Comparison of ENCODE assay signal across 19 cellular contexts in genomic region chr7:133987582-133987981, GRCh38.
"Had no signal": no experiment of that assay in that cellular context is flagged by ENCODE, and none has a peak within 500 bp of the region (broad histone marks: within the 10 kb centered on the region; RNA-seq: fewer than 3 reads in every experiment).

No MANE protein-coding gene starts in this region.

- DNase-seq: KBM-7; MV-4-11; NCI-H1048; NCI-H1436; NCI-H1694 treated with DMSO at 0.1 percent for 48 hours; NCI-H2029; NCI-H2081 treated with DMSO at 0.1 percent for 48 hours; NCI-H2171 treated with DMSO at 0.1 percent for 48 hours; NCI-H226; NCI-H446; NCI-H510A; NCI-H526 treated with DMSO at 0.1 percent for 48 hours; NCI-H748 treated with DMSO at 0.1 percent for 48 hours; NK-92 treated with Interleukin-12 subunit alpha and Interleukin-12 subunit beta, amount 100 ng/mL, for 24 hours; PC-3; SHP77; T-helper 2 cell had no signal

- ATAC-seq: Panc1, PC-3 had no signal

- H3K27ac ChIP-seq: RWPE1 had no signal
